Comparison of ENCODE assay signal across 1 cellular context in the genomic region with DNA sequence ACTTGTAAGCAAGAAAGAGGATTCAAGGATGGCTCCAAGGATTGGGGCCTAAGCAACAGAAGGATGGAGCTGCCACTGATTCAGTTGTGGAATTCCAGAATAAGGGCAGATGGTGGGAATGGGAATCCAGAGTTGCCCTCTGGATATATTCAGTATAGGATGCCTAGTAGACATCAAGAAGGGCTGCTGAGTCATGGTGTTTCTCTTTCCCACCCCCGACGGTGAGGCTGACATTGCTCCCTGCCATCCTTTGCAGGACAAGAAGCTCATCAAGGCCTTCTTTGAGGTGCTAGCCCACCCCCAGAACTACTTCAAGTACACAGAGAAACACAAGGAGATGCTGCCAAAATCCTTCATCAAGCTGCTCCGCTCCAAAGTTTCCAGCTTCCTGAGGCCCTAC.
A peak's percentile ranks its signal among the peaks of the same experiment; 100 is the strongest.
TF ChIP-seq lines count a peak whose summit lies in the region.

No MANE protein-coding gene starts in this region.

TF ChIP-seq in H1, 55 proteins besides CTCF, POLR2A, EP300 and RAD21:
- TF ChIP-seq BACH1 (IDR thresholded peaks at IDR 0.05; ENCODE audit: low read length): peak; percentile 54; the same call in 1 of the 2 replicates
- TF ChIP-seq, protein P1, sequence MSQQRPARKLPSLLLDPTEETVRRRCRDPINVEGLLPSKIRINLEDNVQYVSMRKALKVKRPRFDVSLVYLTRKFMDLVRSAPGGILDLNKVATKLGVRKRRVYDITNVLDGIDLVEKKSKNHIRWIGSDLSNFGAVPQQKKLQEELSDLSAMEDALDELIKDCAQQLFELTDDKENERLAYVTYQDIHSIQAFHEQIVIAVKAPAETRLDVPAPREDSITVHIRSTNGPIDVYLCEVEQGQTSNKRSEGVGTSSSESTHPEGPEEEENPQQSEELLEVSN (IDR thresholded peaks at IDR 0.05): no peak
